In the genomic region with DNA sequence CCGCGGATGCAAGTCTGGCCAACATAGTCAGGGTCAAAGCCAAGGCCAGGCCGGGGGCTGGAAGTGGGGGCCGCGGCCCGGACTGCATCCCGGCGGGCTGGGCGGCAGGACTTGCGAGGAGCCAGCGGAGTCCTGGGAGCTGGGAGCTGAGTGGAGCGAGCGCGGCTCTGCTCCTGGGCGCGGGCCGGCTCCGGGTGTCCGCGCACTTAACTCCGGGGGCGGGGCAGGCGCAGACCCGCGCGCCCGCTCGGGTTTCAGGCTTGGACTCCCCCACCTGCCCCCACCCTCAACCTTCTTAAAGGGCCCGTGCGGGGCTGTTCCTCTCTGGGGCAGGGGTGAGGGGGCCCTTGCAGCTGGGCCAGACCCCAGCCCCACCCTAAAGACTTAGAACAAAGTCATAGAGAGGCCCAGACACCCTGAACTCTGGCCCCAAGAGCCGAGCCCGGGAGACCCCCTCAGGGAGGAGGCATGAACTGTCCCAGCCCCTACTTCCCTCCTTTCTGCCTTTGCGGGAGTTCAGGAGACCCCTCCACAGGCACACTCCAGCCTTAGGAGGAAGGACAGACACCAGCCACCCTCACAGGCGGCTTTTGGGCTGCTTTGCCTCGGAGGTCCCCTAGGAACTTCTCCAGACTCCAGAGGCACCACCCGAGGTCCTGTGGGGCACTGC, we compare ENCODE assay signal across 9 cellular contexts. TPM values are rescaled to one million over a fixed set of nuclear protein-coding genes. Genes with fewer than 3 reads are reported as not detected.
DNase-seq lines count a peak whose midpoint lies in the region; ATAC-seq and TF ChIP-seq lines count a peak whose summit lies in the region.
"Had no signal": no experiment of that assay in that cellular context is flagged by ENCODE, and none has a peak within 500 bp of the region (broad histone marks: within the 10 kb centered on the region; RNA-seq: fewer than 3 reads in every experiment).

A gene with protein sequence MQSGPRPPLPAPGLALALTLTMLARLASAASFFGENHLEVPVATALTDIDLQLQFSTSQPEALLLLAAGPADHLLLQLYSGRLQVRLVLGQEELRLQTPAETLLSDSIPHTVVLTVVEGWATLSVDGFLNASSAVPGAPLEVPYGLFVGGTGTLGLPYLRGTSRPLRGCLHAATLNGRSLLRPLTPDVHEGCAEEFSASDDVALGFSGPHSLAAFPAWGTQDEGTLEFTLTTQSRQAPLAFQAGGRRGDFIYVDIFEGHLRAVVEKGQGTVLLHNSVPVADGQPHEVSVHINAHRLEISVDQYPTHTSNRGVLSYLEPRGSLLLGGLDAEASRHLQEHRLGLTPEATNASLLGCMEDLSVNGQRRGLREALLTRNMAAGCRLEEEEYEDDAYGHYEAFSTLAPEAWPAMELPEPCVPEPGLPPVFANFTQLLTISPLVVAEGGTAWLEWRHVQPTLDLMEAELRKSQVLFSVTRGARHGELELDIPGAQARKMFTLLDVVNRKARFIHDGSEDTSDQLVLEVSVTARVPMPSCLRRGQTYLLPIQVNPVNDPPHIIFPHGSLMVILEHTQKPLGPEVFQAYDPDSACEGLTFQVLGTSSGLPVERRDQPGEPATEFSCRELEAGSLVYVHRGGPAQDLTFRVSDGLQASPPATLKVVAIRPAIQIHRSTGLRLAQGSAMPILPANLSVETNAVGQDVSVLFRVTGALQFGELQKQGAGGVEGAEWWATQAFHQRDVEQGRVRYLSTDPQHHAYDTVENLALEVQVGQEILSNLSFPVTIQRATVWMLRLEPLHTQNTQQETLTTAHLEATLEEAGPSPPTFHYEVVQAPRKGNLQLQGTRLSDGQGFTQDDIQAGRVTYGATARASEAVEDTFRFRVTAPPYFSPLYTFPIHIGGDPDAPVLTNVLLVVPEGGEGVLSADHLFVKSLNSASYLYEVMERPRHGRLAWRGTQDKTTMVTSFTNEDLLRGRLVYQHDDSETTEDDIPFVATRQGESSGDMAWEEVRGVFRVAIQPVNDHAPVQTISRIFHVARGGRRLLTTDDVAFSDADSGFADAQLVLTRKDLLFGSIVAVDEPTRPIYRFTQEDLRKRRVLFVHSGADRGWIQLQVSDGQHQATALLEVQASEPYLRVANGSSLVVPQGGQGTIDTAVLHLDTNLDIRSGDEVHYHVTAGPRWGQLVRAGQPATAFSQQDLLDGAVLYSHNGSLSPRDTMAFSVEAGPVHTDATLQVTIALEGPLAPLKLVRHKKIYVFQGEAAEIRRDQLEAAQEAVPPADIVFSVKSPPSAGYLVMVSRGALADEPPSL (N-terminal part only) (minus strand): TSS at position 181 of the 670 bp plus-strand sequence. CDS start 93 bp downstream, at position 88.

- intact Hi-C loops in activated T-helper 1 cell treated with anti-CD3 and anti-CD28 coated beads, Interleukin-12 subunit alpha, Interleukin-12 subunit beta, Interleukin-2, Interleukin-4 antibody, amounts not matched to agents 30 ng/mL and 10 ng/mL and 1 ng/mL, durations not matched to agents 14 hours and 24 hours and 36 hours (cut with micrococcal nuclease): no loop called here
- intact Hi-C loops in CD4-positive, alpha-beta memory T cell (cut with micrococcal nuclease): no loop called here

- peaks cover 19% of the 10 kb centered on the region for H3K27me3 Mint-ChIP-seq in activated T-helper 1 cell treated with anti-CD3 and anti-CD28 coated beads, Interleukin-12 subunit alpha, Interleukin-12 subunit beta, Interleukin-2, Interleukin-4 antibody, amounts not matched to agents 30 ng/mL and 10 ng/mL and 1 ng/mL, durations not matched to agents 14 hours and 24 hours and 36 hours (ENCODE audit: insufficient read depth)
- peaks cover 7 to 13% of the 10 kb centered on the region in 2 donors for H3K27me3 Mint-ChIP-seq in CD4-positive, alpha-beta memory T cell

- DNase-seq in AG04449 (ENCODE audit: low read depth, low spot score) (no peak), HuH-7.5 (ENCODE audit: low spot score) (peak; percentile 88), epithelial cell of proximal tubule (ENCODE audit: low read depth) (no peak), DMS153 (lab: John Stamatoyannopoulos, UW) (no peak)
- DNase-seq in activated T-helper 1 cell treated with anti-CD3 and anti-CD28 coated beads, Interleukin-12 subunit alpha, Interleukin-12 subunit beta, Interleukin-2, Interleukin-4 antibody, amounts not matched to agents 30 ng/mL and 10 ng/mL and 1 ng/mL, durations not matched to agents 14 hours and 24 hours and 36 hours (ENCODE audit: low spot score): no peak
- DNase-seq in CD4-positive, alpha-beta memory T cell: no peak
- DNase-seq: GDM1 had no signal

- ATAC-seq in GM18909 (IDR thresholded peaks at IDR 0.05; ENCODE audit: poor library complexity, unreplicated experiment): no peak

- no peak within 1 kb of the TSS for H3K27ac Mint-ChIP-seq in activated T-helper 1 cell treated with anti-CD3 and anti-CD28 coated beads, Interleukin-12 subunit alpha, Interleukin-12 subunit beta, Interleukin-2, Interleukin-4 antibody, amounts not matched to agents 30 ng/mL and 10 ng/mL and 1 ng/mL, durations not matched to agents 14 hours and 24 hours and 36 hours
- no peak within 1 kb of the TSS for H3K27ac Mint-ChIP-seq in CD4-positive, alpha-beta memory T cell

- H3K27ac ChIP-seq in muscle layer of duodenum (ENCODE audit: low read length): peak within 1 kb of the TSS; percentile 74
- no peak within 1 kb of the TSS for H3K27ac ChIP-seq in CD4-positive, alpha-beta memory T cell (ENCODE audit: low read depth, low read length)

- H3K4me1 ChIP-seq in muscle layer of duodenum (ENCODE audit: control insufficient read depth in 1 of 2, insufficient read depth in 2 of 2, low read length in 2 of 2): peaks cover 8 to 33% of the 10 kb centered on the region in 2 donors
- H3K4me1 ChIP-seq in CD4-positive, alpha-beta memory T cell (ENCODE audit: insufficient read depth, low read length): no peaks in the 10 kb centered on the region

- H3K36me3 ChIP-seq in muscle layer of duodenum (ENCODE audit: control insufficient read depth in 1 of 2, insufficient read depth in 2 of 2, low read length in 2 of 2): no peaks in the 10 kb centered on the region
- no peaks in the 10 kb centered on the region for H3K36me3 ChIP-seq in CD4-positive, alpha-beta memory T cell (ENCODE audit: insufficient read depth, low read length)

- POLR2A ChIA-PET in AG04449 (lab: Yijun Ruan, JAX): interaction anchor here (1.5 kb wide), 1 partner anchor 11 kb away, joined by 6 read pairs; a partner anchor contains a TSS
- POLR2A ChIA-PET in CD4-positive, alpha-beta memory T cell (lab: Charles Lee; ENCODE audit: partially characterized antibody): no interaction called here

- no peaks in the 10 kb centered on the region for H3K9me3 Mint-ChIP-seq in activated T-helper 1 cell treated with anti-CD3 and anti-CD28 coated beads, Interleukin-12 subunit alpha, Interleukin-12 subunit beta, Interleukin-2, Interleukin-4 antibody, amounts not matched to agents 30 ng/mL and 10 ng/mL and 1 ng/mL, durations not matched to agents 14 hours and 24 hours and 36 hours
- no peaks in the 10 kb centered on the region for H3K9me3 Mint-ChIP-seq in CD4-positive, alpha-beta memory T cell

- CTCF ChIA-PET in AG04449 (lab: Yijun Ruan, JAX): interaction anchor here (1.2 to 3.7 kb wide), 5 partner anchors 9 to 28 kb away, joined by 4 to 17 read pairs (median 5); a partner anchor contains a TSS
- CTCF ChIA-PET in CD4-positive, alpha-beta memory T cell (lab: Charles Lee; ENCODE audit: partially characterized antibody): no interaction called here

- H3K4me3 Mint-ChIP-seq in activated T-helper 1 cell treated with anti-CD3 and anti-CD28 coated beads, Interleukin-12 subunit alpha, Interleukin-12 subunit beta, Interleukin-2, Interleukin-4 antibody, amounts not matched to agents 30 ng/mL and 10 ng/mL and 1 ng/mL, durations not matched to agents 14 hours and 24 hours and 36 hours: no peak within 1 kb of the TSS
- no peak within 1 kb of the TSS for H3K4me3 Mint-ChIP-seq in CD4-positive, alpha-beta memory T cell

- no peaks in the 10 kb centered on the region for H3K36me3 Mint-ChIP-seq in activated T-helper 1 cell treated with anti-CD3 and anti-CD28 coated beads, Interleukin-12 subunit alpha, Interleukin-12 subunit beta, Interleukin-2, Interleukin-4 antibody, amounts not matched to agents 30 ng/mL and 10 ng/mL and 1 ng/mL, durations not matched to agents 14 hours and 24 hours and 36 hours (ENCODE audit: low read depth)
- H3K36me3 Mint-ChIP-seq in CD4-positive, alpha-beta memory T cell: no peaks in the 10 kb centered on the region

- H3K4me1 Mint-ChIP-seq in activated T-helper 1 cell treated with anti-CD3 and anti-CD28 coated beads, Interleukin-12 subunit alpha, Interleukin-12 subunit beta, Interleukin-2, Interleukin-4 antibody, amounts not matched to agents 30 ng/mL and 10 ng/mL and 1 ng/mL, durations not matched to agents 14 hours and 24 hours and 36 hours (ENCODE audit: low read depth): no peaks in the 10 kb centered on the region
- H3K4me1 Mint-ChIP-seq in CD4-positive, alpha-beta memory T cell: no peaks in the 10 kb centered on the region

- H3K4me3 ChIP-seq in AG04449 (ENCODE audit: low read depth, low read length) (peak within 1 kb of the TSS; percentile 84), epithelial cell of proximal tubule (ENCODE audit: low read depth, low read length) (peak within 1 kb of the TSS; percentile 16), muscle layer of duodenum (ENCODE audit: low read depth in 1 of 2, low read length in 2 of 2) (peak within 1 kb of the TSS; percentile 44 to 63)
- H3K4me3 ChIP-seq in CD4-positive, alpha-beta memory T cell (ENCODE audit: low read length in 2 of 2): no peak within 1 kb of the TSS

- no peaks in the 10 kb centered on the region for H3K9me3 ChIP-seq in muscle layer of duodenum (ENCODE audit: control insufficient read depth in 1 of 2, low read length in 2 of 2)
- H3K9me3 ChIP-seq in CD4-positive, alpha-beta memory T cell (ENCODE audit: control insufficient read depth in 1 of 2, low read length in 2 of 2): no peaks in the 10 kb centered on the region

- H3K27me3 ChIP-seq in muscle layer of duodenum (ENCODE audit: low read depth, low read length): peaks cover 10% of the 10 kb centered on the region
- no peaks in the 10 kb centered on the region for H3K27me3 ChIP-seq in CD4-positive, alpha-beta memory T cell (ENCODE audit: insufficient read depth, low read length)

- no peak for TF ChIP-seq CTCF in AG04449 (IDR thresholded peaks at IDR 0.05; ENCODE audit: insufficient read depth, low read length, missing control alignments)
- TF ChIP-seq CTCF in epithelial cell of proximal tubule (conservative IDR thresholded peaks at IDR 0.05; ENCODE audit: low read depth, low read length): no peak

RNA-seq across cellular contexts. Expression of the gene that starts here (rescaled TPM):
- total RNA-seq in epithelial cell of proximal tubule: 1.2 and 2.1 TPM in 2 replicates
- total RNA-seq in activated T-helper 1 cell treated with anti-CD3 and anti-CD28 coated beads, Interleukin-12 subunit alpha, Interleukin-12 subunit beta, Interleukin-2, Interleukin-4 antibody, amounts not matched to agents 30 ng/mL and 10 ng/mL and 1 ng/mL, durations not matched to agents 14 hours and 24 hours and 36 hours: not detected in 2 replicates
- total RNA-seq in CD4-positive, alpha-beta memory T cell: not detected
- not detected for polyA plus RNA-seq in CD4-positive, alpha-beta memory T cell

Comparison
In these comparisons a context has a peak if more than half of its experiments do, and no peak if none do; other contexts are left out.
1. H3K4me3 ChIP-seq: peak in AG04449 (single experiment), epithelial cell of proximal tubule (single experiment) and muscle layer of duodenum (2 of 2); none in CD4-positive, alpha-beta memory T cell (0 of 2).